In genomic region chr18:74291771-74292540, GRCh38 we compare ENCODE assay signal across 1 cellular context.
TF ChIP-seq lines count a peak whose summit lies in the region.

A gene with protein sequence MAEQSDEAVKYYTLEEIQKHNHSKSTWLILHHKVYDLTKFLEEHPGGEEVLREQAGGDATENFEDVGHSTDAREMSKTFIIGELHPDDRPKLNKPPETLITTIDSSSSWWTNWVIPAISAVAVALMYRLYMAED (minus strand): TSS chr18:74291963. CDS start chr18:74291875, 88 bp downstream.

TF ChIP-seq in GM12878, 131 proteins besides CTCF, POLR2A, EP300 and RAD21 (continued from another document and continues in another):
- TF ChIP-seq SKIL (IDR thresholded peaks at IDR 0.05; ENCODE audit: low read depth, poor library complexity, severe bottlenecking) (no peak), SIN3A (IDR thresholded peaks at IDR 0.05; ENCODE audit: low read depth, low read length) (no peak), ZZZ3 (IDR thresholded peaks at IDR 0.05; ENCODE audit: control insufficient read depth, insufficient read length, low read depth) (no peak), CHD4 (IDR thresholded peaks at IDR 0.05) (no peak), HSF1 (IDR thresholded peaks at IDR 0.05; ENCODE audit: low read depth, low read length) (no peak), SMAD1 (IDR thresholded peaks at IDR 0.05; ENCODE audit: low read depth, partially characterized antibody) (no peak), ATF7 (IDR thresholded peaks at IDR 0.05; ENCODE audit: low read depth) (no peak), KAT2A (conservative IDR thresholded peaks at IDR 0.05; ENCODE audit: control insufficient read depth, low read depth, low read length) (no peak), NR2C2 (IDR thresholded peaks at IDR 0.05; ENCODE audit: borderline replicate concordance, control insufficient read depth, insufficient read length, low read depth) (no peak), IRF4 (IDR thresholded peaks at IDR 0.05; ENCODE audit: low read depth, low read length) (no peak), MTA3 (IDR thresholded peaks at IDR 0.05; ENCODE audit: borderline replicate concordance, low read length) (no peak), ZSCAN29 (IDR thresholded peaks at IDR 0.05) (no peak), MTA2 (IDR thresholded peaks at IDR 0.05; ENCODE audit: low read depth) (0 out of 2 replicates have a peak, but pooled peaks have one; percentile 8), IKZF1 (conservative IDR thresholded peaks at IDR 0.05) (peak; percentile 69), SREBF2 (IDR thresholded peaks at IDR 0.05; ENCODE audit: low read length) (no peak), HCFC1 (IDR thresholded peaks at IDR 0.05; ENCODE audit: low read length) (peak; percentile 36; the same call in 1 of the 2 replicates), MXI1 (IDR thresholded peaks at IDR 0.05; ENCODE audit: low read depth, low read length) (0 out of 2 replicates have a peak, but pooled peaks have one; percentile 28), MAX (IDR thresholded peaks at IDR 0.05; ENCODE audit: low read depth, low read length) (no peak), YBX1 (IDR thresholded peaks at IDR 0.05) (no peak), POLR2AphosphoS2 (IDR thresholded peaks at IDR 0.05; ENCODE audit: low read depth, low read length) (no peak), MLLT1 (IDR thresholded peaks at IDR 0.05) (0 out of 2 replicates have a peak, but pooled peaks have one; percentile 10), TCF12 (IDR thresholded peaks at IDR 0.05; ENCODE audit: low read depth, low read length) (no peak), PAX8 (IDR thresholded peaks at IDR 0.05) (no peak), RB1 (IDR thresholded peaks at IDR 0.05; ENCODE audit: borderline replicate concordance) (0 out of 2 replicates have a peak, but pooled peaks have one; percentile 28), HDAC2 (IDR thresholded peaks at IDR 0.05) (no peak), E4F1 (IDR thresholded peaks at IDR 0.05; ENCODE audit: borderline replicate concordance, partially characterized antibody) (peak; percentile 61), ZBTB4 (CRISPR knock-in tag; IDR thresholded peaks at IDR 0.05) (no peak), NRF1 (conservative IDR thresholded peaks at IDR 0.05; ENCODE audit: low read depth, low read length) (peak; percentile 38; the same call in 1 of the 2 replicates), CHD1 (IDR thresholded peaks at IDR 0.05; ENCODE audit: low read depth, low read length) (no peak), NFYA (IDR thresholded peaks at IDR 0.05; ENCODE audit: borderline replicate concordance, low read depth, low read length) (peak; percentile 18; the same call in 1 of the 2 replicates), ZNF217 (IDR thresholded peaks at IDR 0.05) (no peak), ETV6 (conservative IDR thresholded peaks at IDR 0.05 in 1 of 2, IDR thresholded peaks at IDR 0.05 in 1 of 2; ENCODE audit: borderline replicate concordance in 1 of 2, low read depth in 1 of 2) (no peak), EZH2 (IDR thresholded peaks at IDR 0.05; ENCODE audit: borderline replicate concordance, control insufficient read depth, low read depth, low read length) (no peak), SUPT20H (IDR thresholded peaks at IDR 0.05; ENCODE audit: borderline replicate concordance, control insufficient read depth, low read depth, low read length) (no peak)
- TF ChIP-seq, protein P1, sequence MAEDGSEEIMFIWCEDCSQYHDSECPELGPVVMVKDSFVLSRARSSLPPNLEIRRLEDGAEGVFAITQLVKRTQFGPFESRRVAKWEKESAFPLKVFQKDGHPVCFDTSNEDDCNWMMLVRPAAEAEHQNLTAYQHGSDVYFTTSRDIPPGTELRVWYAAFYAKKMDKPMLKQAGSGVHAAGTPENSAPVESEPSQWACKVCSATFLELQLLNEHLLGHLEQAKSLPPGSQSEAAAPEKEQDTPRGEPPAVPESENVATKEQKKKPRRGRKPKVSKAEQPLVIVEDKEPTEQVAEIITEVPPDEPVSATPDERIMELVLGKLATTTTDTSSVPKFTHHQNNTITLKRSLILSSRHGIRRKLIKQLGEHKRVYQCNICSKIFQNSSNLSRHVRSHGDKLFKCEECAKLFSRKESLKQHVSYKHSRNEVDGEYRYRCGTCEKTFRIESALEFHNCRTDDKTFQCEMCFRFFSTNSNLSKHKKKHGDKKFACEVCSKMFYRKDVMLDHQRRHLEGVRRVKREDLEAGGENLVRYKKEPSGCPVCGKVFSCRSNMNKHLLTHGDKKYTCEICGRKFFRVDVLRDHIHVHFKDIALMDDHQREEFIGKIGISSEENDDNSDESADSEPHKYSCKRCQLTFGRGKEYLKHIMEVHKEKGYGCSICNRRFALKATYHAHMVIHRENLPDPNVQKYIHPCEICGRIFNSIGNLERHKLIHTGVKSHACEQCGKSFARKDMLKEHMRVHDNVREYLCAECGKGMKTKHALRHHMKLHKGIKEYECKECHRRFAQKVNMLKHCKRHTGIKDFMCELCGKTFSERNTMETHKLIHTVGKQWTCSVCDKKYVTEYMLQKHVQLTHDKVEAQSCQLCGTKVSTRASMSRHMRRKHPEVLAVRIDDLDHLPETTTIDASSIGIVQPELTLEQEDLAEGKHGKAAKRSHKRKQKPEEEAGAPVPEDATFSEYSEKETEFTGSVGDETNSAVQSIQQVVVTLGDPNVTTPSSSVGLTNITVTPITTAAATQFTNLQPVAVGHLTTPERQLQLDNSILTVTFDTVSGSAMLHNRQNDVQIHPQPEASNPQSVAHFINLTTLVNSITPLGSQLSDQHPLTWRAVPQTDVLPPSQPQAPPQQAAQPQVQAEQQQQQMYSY (CRISPR knock-in tag; IDR thresholded peaks at IDR 0.05) = no peak
- TF ChIP-seq, protein P2, sequence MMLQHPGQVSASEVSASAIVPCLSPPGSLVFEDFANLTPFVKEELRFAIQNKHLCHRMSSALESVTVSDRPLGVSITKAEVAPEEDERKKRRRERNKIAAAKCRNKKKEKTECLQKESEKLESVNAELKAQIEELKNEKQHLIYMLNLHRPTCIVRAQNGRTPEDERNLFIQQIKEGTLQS (IDR thresholded peaks at IDR 0.05; ENCODE audit: borderline replicate concordance, extremely low read depth, low read depth, low read length) = no peak
- TF ChIP-seq, protein P3, sequence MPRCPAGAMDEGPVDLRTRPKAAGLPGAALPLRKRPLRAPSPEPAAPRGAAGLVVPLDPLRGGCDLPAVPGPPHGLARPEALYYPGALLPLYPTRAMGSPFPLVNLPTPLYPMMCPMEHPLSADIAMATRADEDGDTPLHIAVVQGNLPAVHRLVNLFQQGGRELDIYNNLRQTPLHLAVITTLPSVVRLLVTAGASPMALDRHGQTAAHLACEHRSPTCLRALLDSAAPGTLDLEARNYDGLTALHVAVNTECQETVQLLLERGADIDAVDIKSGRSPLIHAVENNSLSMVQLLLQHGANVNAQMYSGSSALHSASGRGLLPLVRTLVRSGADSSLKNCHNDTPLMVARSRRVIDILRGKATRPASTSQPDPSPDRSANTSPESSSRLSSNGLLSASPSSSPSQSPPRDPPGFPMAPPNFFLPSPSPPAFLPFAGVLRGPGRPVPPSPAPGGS (IDR thresholded peaks at IDR 0.05; ENCODE audit: borderline replicate concordance, insufficient read depth, low read depth, low read length, poor library complexity, severe bottlenecking) = no peak
- TF ChIP-seq, protein P4, sequence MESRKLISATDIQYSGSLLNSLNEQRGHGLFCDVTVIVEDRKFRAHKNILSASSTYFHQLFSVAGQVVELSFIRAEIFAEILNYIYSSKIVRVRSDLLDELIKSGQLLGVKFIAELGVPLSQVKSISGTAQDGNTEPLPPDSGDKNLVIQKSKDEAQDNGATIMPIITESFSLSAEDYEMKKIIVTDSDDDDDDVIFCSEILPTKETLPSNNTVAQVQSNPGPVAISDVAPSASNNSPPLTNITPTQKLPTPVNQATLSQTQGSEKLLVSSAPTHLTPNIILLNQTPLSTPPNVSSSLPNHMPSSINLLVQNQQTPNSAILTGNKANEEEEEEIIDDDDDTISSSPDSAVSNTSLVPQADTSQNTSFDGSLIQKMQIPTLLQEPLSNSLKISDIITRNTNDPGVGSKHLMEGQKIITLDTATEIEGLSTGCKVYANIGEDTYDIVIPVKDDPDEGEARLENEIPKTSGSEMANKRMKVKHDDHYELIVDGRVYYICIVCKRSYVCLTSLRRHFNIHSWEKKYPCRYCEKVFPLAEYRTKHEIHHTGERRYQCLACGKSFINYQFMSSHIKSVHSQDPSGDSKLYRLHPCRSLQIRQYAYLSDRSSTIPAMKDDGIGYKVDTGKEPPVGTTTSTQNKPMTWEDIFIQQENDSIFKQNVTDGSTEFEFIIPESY (IDR thresholded peaks at IDR 0.05) = no peak
- TF ChIP-seq, protein P5, sequence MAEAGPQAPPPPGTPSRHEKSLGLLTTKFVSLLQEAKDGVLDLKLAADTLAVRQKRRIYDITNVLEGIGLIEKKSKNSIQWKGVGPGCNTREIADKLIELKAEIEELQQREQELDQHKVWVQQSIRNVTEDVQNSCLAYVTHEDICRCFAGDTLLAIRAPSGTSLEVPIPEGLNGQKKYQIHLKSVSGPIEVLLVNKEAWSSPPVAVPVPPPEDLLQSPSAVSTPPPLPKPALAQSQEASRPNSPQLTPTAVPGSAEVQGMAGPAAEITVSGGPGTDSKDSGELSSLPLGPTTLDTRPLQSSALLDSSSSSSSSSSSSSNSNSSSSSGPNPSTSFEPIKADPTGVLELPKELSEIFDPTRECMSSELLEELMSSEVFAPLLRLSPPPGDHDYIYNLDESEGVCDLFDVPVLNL (IDR thresholded peaks at IDR 0.05; ENCODE audit: low read depth, low read length) = peak; percentile 49; the same call in 1 of the 2 replicates
